In the genomic region with DNA sequence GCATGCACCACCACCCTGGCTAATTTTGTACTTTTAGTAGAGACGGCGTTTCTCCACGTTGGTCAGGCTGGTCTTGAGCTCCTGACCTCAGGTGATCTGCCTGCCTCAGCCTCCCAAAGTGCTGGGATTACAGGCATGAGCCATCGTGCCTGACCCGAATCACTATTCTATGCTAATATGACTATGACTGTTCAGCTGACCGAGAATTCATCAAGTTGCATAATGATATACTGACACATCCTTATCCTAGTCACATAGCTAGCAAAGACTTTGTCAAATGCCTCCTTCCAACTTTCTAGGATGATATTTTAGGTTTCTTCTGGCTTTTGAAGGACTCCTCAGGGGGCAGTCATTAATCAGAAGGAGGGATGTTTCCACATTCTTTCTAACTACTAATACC, we compare ENCODE assay signal across 27 cellular contexts. TPM values are rescaled to one million over a fixed set of nuclear protein-coding genes. Genes with fewer than 3 reads are reported as not detected.
"Had no signal": no experiment of that assay in that cellular context is flagged by ENCODE, and none has a peak within 500 bp of the region (broad histone marks: within the 10 kb centered on the region; RNA-seq: fewer than 3 reads in every experiment).

No MANE protein-coding gene starts in this region.

- DNase-seq: cortex of kidney; effector memory CD8-positive, alpha-beta T cell; foreskin keratinocyte; glutamatergic neuron; heart right ventricle; hippocampal formation; islet precursor cell; kidney glomerular epithelial cell; left ventricle myocardium superior; lower lobe of right lung; natural killer cell; occipital lobe; ovary; posterior cingulate gyrus; psoas muscle; right cardiac atrium; sigmoid colon; spleen; stimulated activated CD4-positive, alpha-beta T cell treated with anti-CD3 and anti-CD28 coated beads, Interleukin-4, amount 100 ng/mL, for 4 hours; stimulated activated naive CD8-positive, alpha-beta T cell treated with anti-CD3 and anti-CD28 coated beads, Interleukin-15, Interleukin-2, amounts not matched to agents 100 U/mL and 50 U/mL, for 24 hours; substantia nigra; testis; tibial artery had no signal

- H3K4me3 ChIP-seq: heart right ventricle, lower lobe of right lung, ovary, psoas muscle, sigmoid colon, skin epidermis, spleen, testis, tibial artery had no signal

- H3K27ac ChIP-seq: foreskin keratinocyte, heart right ventricle, lower lobe of right lung, ovary, psoas muscle, sigmoid colon, skin epidermis, spleen, testis, tibial artery had no signal

- H3K9me3 Mint-ChIP-seq: effector memory CD8-positive, alpha-beta T cell; memory B cell; natural killer cell had no signal

- H3K27me3 ChIP-seq: foreskin keratinocyte, ovary, sigmoid colon, testis, tibial artery had no signal

- ATAC-seq: effector memory CD8-positive, alpha-beta T cell; foreskin keratinocyte; heart right ventricle; left ventricle myocardium superior; lower lobe of right lung; natural killer cell; psoas muscle; right cardiac atrium; stimulated activated memory B cell treated with anti-CD40 and anti-IgM and Interleukin-4, amounts not matched to agents 10 μg/mL and 1 μg/mL and 100 μg/mL, for 72 hours; stimulated activated naive CD8-positive, alpha-beta T cell treated with anti-CD3 and anti-CD28 coated beads, Interleukin-15, Interleukin-2, amounts not matched to agents 100 U/mL and 50 U/mL, for 24 hours had no signal

- H3K27ac Mint-ChIP-seq: effector memory CD8-positive, alpha-beta T cell; memory B cell; natural killer cell; stimulated activated memory B cell treated with anti-CD40 and anti-IgM and Interleukin-4, amounts not matched to agents 10 μg/mL and 1 μg/mL and 100 μg/mL, for 72 hours; type B pancreatic cell had no signal

- H3K9me3 ChIP-seq: heart right ventricle, lower lobe of right lung, ovary, psoas muscle, sigmoid colon, spleen, testis, tibial artery had no signal

- H3K4me1 ChIP-seq: foreskin keratinocyte, heart right ventricle, lower lobe of right lung, psoas muscle, spleen, testis had no signal

- H3K36me3 Mint-ChIP-seq: memory B cell; natural killer cell; stimulated activated memory B cell treated with anti-CD40 and anti-IgM and Interleukin-4, amounts not matched to agents 10 μg/mL and 1 μg/mL and 100 μg/mL, for 72 hours; type B pancreatic cell had no signal

- H3K36me3 ChIP-seq: heart right ventricle, lower lobe of right lung, ovary, sigmoid colon, spleen, tibial artery had no signal

- H3K4me3 Mint-ChIP-seq: effector memory CD8-positive, alpha-beta T cell; memory B cell; natural killer cell; stimulated activated memory B cell treated with anti-CD40 and anti-IgM and Interleukin-4, amounts not matched to agents 10 μg/mL and 1 μg/mL and 100 μg/mL, for 72 hours; type B pancreatic cell had no signal

- H3K4me1 Mint-ChIP-seq: memory B cell; natural killer cell; stimulated activated memory B cell treated with anti-CD40 and anti-IgM and Interleukin-4, amounts not matched to agents 10 μg/mL and 1 μg/mL and 100 μg/mL, for 72 hours had no signal

- H3K27me3 Mint-ChIP-seq: type B pancreatic cell had no signal

RNA-seq across cellular contexts. Expression of a gene that starts 4.8 kb away (rescaled TPM):
- total RNA-seq: foreskin keratinocyte, natural killer cell had no signal
